16 cellular contexts compared by ENCODE assay signal in genomic region chr7:44306608-44307007, GRCh38. TPM values are rescaled to one million over a fixed set of nuclear protein-coding genes. Genes with fewer than 3 reads are reported as not detected.
A peak's percentile ranks its signal among the peaks of the same experiment; 100 is the strongest.
DNase-seq lines count a peak whose midpoint lies in the region; ATAC-seq and TF ChIP-seq lines count a peak whose summit lies in the region.
"Had no signal": no experiment of that assay in that cellular context is flagged by ENCODE, and none has a peak within 500 bp of the region (broad histone marks: within the 10 kb centered on the region; RNA-seq: fewer than 3 reads in every experiment).

No MANE protein-coding gene starts in this region.

- H3K36me3 Mint-ChIP-seq in activated CD4-positive, alpha-beta T cell treated with anti-CD3 and anti-CD28 coated beads, Interleukin-2, amount 10 ng/mL, durations not matched to agents 7 days and 5 days (ENCODE audit: low read depth), result no peaks in the 10 kb centered on the region
- H3K36me3 Mint-ChIP-seq in central memory CD8-positive, alpha-beta T cell (ENCODE audit: insufficient read depth), result no peaks in the 10 kb centered on the region
- H3K36me3 Mint-ChIP-seq in stimulated activated memory B cell treated with anti-CD40 and anti-IgM and Interleukin-4, amounts not matched to agents 10 μg/mL and 1 μg/mL and 100 μg/mL, for 72 hours, result peaks cover 4% of the 10 kb centered on the region

- H3K27me3 Mint-ChIP-seq in activated CD4-positive, alpha-beta T cell treated with anti-CD3 and anti-CD28 coated beads, Interleukin-2, amount 10 ng/mL, durations not matched to agents 7 days and 5 days, result peaks cover 24% of the 10 kb centered on the region
- H3K27me3 Mint-ChIP-seq in central memory CD8-positive, alpha-beta T cell, result peaks cover 12% of the 10 kb centered on the region
- H3K27me3 Mint-ChIP-seq in stimulated activated memory B cell treated with anti-CD40 and anti-IgM and Interleukin-4, amounts not matched to agents 10 μg/mL and 1 μg/mL and 100 μg/mL, for 72 hours, result peaks cover 13% of the 10 kb centered on the region

- H3K36me3 ChIP-seq in gastrocnemius medialis, result no peaks in the 10 kb centered on the region
- H3K36me3 ChIP-seq: esophagus squamous epithelium, heart right ventricle, right lobe of liver had no signal

- no peak overlapping the region for H3K27ac ChIP-seq in gastrocnemius medialis
- H3K27ac ChIP-seq: KMS-11, right lobe of liver had no signal

- H3K4me3 ChIP-seq in gastrocnemius medialis, result no peak overlapping the region
- H3K4me3 ChIP-seq: esophagus squamous epithelium, heart right ventricle, right lobe of liver had no signal

- H3K4me3 Mint-ChIP-seq in activated CD4-positive, alpha-beta T cell treated with anti-CD3 and anti-CD28 coated beads, Interleukin-2, amount 10 ng/mL, durations not matched to agents 7 days and 5 days, result no peak overlapping the region
- no peak overlapping the region for H3K4me3 Mint-ChIP-seq in central memory CD8-positive, alpha-beta T cell
- H3K4me3 Mint-ChIP-seq in stimulated activated memory B cell treated with anti-CD40 and anti-IgM and Interleukin-4, amounts not matched to agents 10 μg/mL and 1 μg/mL and 100 μg/mL, for 72 hours, result no peak overlapping the region
- H3K4me3 Mint-ChIP-seq: dendritic cell treated with granulocyte-macrophage colony-stimulating factor and Interleukin-4, amounts not matched to agents 40 ng/mL and 50 ng/mL, for 4 days had no signal

- H3K4me1 ChIP-seq in gastrocnemius medialis, result peaks cover 16 to 28% of the 10 kb centered on the region in 2 donors
- H3K4me1 ChIP-seq: right lobe of liver had no signal

- no peaks in the 10 kb centered on the region for H3K9me3 Mint-ChIP-seq in activated CD4-positive, alpha-beta T cell treated with anti-CD3 and anti-CD28 coated beads, Interleukin-2, amount 10 ng/mL, durations not matched to agents 7 days and 5 days
- H3K9me3 Mint-ChIP-seq in central memory CD8-positive, alpha-beta T cell, result no peaks in the 10 kb centered on the region
- peaks cover 10% of the 10 kb centered on the region for H3K9me3 Mint-ChIP-seq in stimulated activated memory B cell treated with anti-CD40 and anti-IgM and Interleukin-4, amounts not matched to agents 10 μg/mL and 1 μg/mL and 100 μg/mL, for 72 hours
- H3K9me3 Mint-ChIP-seq: dendritic cell treated with granulocyte-macrophage colony-stimulating factor and Interleukin-4, amounts not matched to agents 40 ng/mL and 50 ng/mL, for 4 days had no signal

- in situ Hi-C loops in gastrocnemius medialis (cut with MboI; ENCODE audit: low sequenced_read_pairs in 4 of 4), result no loop called here

- POLR2A ChIA-PET in activated CD4-positive, alpha-beta T cell treated with anti-CD3 and anti-CD28 coated beads, Interleukin-2, amount 10 ng/mL, durations not matched to agents 7 days and 5 days (lab: Charles Lee), result no interaction called here

- intact Hi-C loops in gastrocnemius medialis (cut with DNase I; ENCODE audit: low total_unique reads), result loop anchor here (1.0 kb wide), 1 partner anchor 65 kb away; no protein-coding TSS in a partner anchor

- H3K9me3 ChIP-seq in gastrocnemius medialis, result no peaks in the 10 kb centered on the region
- H3K9me3 ChIP-seq: esophagus squamous epithelium, right lobe of liver had no signal

- TF ChIP-seq POLR2A in gastrocnemius medialis (IDR thresholded peaks at IDR 0.05), result no peak

- TF ChIP-seq CTCF in GM20000 (IDR thresholded peaks at IDR 0.05; ENCODE audit: extremely low read depth, missing control alignments) (no peak), gastrocnemius medialis (IDR thresholded peaks at IDR 0.05 in 4 of 5, conservative IDR thresholded peaks at IDR 0.05 in 1 of 5) (no peak)

- H3K27ac Mint-ChIP-seq in activated CD4-positive, alpha-beta T cell treated with anti-CD3 and anti-CD28 coated beads, Interleukin-2, amount 10 ng/mL, durations not matched to agents 7 days and 5 days, result no peak overlapping the region
- H3K27ac Mint-ChIP-seq in central memory CD8-positive, alpha-beta T cell (ENCODE audit: low read depth), result peak overlapping the region; percentile 73
- H3K27ac Mint-ChIP-seq in stimulated activated memory B cell treated with anti-CD40 and anti-IgM and Interleukin-4, amounts not matched to agents 10 μg/mL and 1 μg/mL and 100 μg/mL, for 72 hours, result peak overlapping the region; percentile 12
- H3K27ac Mint-ChIP-seq: dendritic cell treated with granulocyte-macrophage colony-stimulating factor and Interleukin-4, amounts not matched to agents 40 ng/mL and 50 ng/mL, for 4 days had no signal

- no peaks in the 10 kb centered on the region for H3K27me3 ChIP-seq in gastrocnemius medialis
- H3K27me3 ChIP-seq: right lobe of liver had no signal

- DNase-seq in activated CD4-positive, alpha-beta T cell treated with anti-CD3 and anti-CD28 coated beads, Interleukin-2, amount 10 ng/mL, durations not matched to agents 7 days and 5 days, result peak; percentile 5
- DNase-seq in activated CD4-positive, alpha-beta T cell treated with anti-CD3 and anti-CD28 coated beads for 4 hours, result no peak
- peak; percentile 33 for DNase-seq in GM20000 (ENCODE audit: low spot score)
- no peak for DNase-seq in central memory CD8-positive, alpha-beta T cell (ENCODE audit: low spot score in 2 of 2)
- no peak for DNase-seq in gastrocnemius medialis
- no peak for DNase-seq in GM19240 (ENCODE audit: insufficient read length, low spot score)
- DNase-seq: activated gamma-delta T cell treated with Interleukin-2 at 50 U/mL for 16 hours, esophagus squamous epithelium, heart right ventricle, trophoblast cell had no signal

- peaks cover 6% of the 10 kb centered on the region for H3K4me1 Mint-ChIP-seq in activated CD4-positive, alpha-beta T cell treated with anti-CD3 and anti-CD28 coated beads, Interleukin-2, amount 10 ng/mL, durations not matched to agents 7 days and 5 days
- H3K4me1 Mint-ChIP-seq in central memory CD8-positive, alpha-beta T cell, result peaks cover 5% of the 10 kb centered on the region
- H3K4me1 Mint-ChIP-seq in stimulated activated memory B cell treated with anti-CD40 and anti-IgM and Interleukin-4, amounts not matched to agents 10 μg/mL and 1 μg/mL and 100 μg/mL, for 72 hours, result peaks cover 22% of the 10 kb centered on the region

- ATAC-seq in central memory CD8-positive, alpha-beta T cell (replicated peaks; ENCODE audit: extremely low read depth, poor library complexity, severe bottlenecking), result no peak
- peak; percentile 4 for ATAC-seq in stimulated activated memory B cell treated with anti-CD40 and anti-IgM and Interleukin-4, amounts not matched to agents 10 μg/mL and 1 μg/mL and 100 μg/mL, for 72 hours
- ATAC-seq in gastrocnemius medialis (no peak), GM18519 (IDR thresholded peaks at IDR 0.05; ENCODE audit: low FRiP score, unreplicated experiment) (no peak)

- CTCF ChIA-PET in activated CD4-positive, alpha-beta T cell treated with anti-CD3 and anti-CD28 coated beads, Interleukin-2, amount 10 ng/mL, durations not matched to agents 7 days and 5 days (lab: Charles Lee), result no interaction called here

RNA-seq across cellular contexts. Expression of gene CAMK2B, which starts 18.8 kb away (rescaled TPM):
- total RNA-seq in activated CD4-positive, alpha-beta T cell treated with anti-CD3 and anti-CD28 coated beads, Interleukin-2, amount 10 ng/mL, durations not matched to agents 7 days and 5 days, result not detected
- total RNA-seq in gastrocnemius medialis, result 10 to 100 TPM; 35.3 to 64.8 (median 46.0) TPM
- total RNA-seq: kidney epithelial cell had no signal

Comparison
In these comparisons a context has a peak if more than half of its experiments do, and no peak if none do; other contexts are left out.
1. DNase-seq: peak in activated CD4-positive, alpha-beta T cell treated with anti-CD3 and anti-CD28 coated beads, Interleukin-2, amount 10 ng/mL, durations not matched to agents 7 days and 5 days (single experiment) and GM20000 (single experiment); none in activated CD4-positive, alpha-beta T cell treated with anti-CD3 and anti-CD28 coated beads for 4 hours (0 of 2), central memory CD8-positive, alpha-beta T cell (0 of 2), gastrocnemius medialis (0 of 2) and GM19240 (single experiment).
2. RNA of gene CAMK2B, which starts 18.8 kb away (total RNA-seq): 35.3 to 64.8 TPM in gastrocnemius medialis; not detected in activated CD4-positive, alpha-beta T cell treated with anti-CD3 and anti-CD28 coated beads, Interleukin-2, amount 10 ng/mL, durations not matched to agents 7 days and 5 days; every median in the first group is over 10 times any median in the second.